28 cellular contexts compared by ENCODE assay signal in genomic region chr17:29070795-29071194, GRCh38. TPM values are rescaled to one million over a fixed set of nuclear protein-coding genes. Genes with fewer than 3 reads are reported as not detected.
DNase-seq lines count a peak whose midpoint lies in the region; ATAC-seq, FAIRE-seq and TF ChIP-seq lines count a peak whose summit lies in the region.
"Had no signal": no experiment of that assay in that cellular context is flagged by ENCODE, and none has a peak within 500 bp of the region (broad histone marks: within the 10 kb centered on the region; RNA-seq: fewer than 3 reads in every experiment).

No MANE protein-coding gene starts in this region.

- CTCF ChIA-PET in Panc1 (lab: Charles Lee), result no interaction called here

- H3K9ac ChIP-seq in colonic mucosa (ENCODE audit: low read depth in 2 of 2, low read length in 2 of 2), result no peak overlapping the region

- H3K9me3 ChIP-seq in Panc1 (ENCODE audit: control insufficient read depth, insufficient read depth, low read depth, low read length), result no peaks in the 10 kb centered on the region
- H3K9me3 ChIP-seq in colonic mucosa, result no peaks in the 10 kb centered on the region
- H3K9me3 ChIP-seq: ascending aorta, gastrocnemius medialis, MG63 had no signal

- H3K27ac ChIP-seq in Panc1 (ENCODE audit: low read length) (no peak overlapping the region), colonic mucosa (no peak overlapping the region)
- H3K27ac ChIP-seq: ascending aorta, hepatocyte had no signal

- POLR2A ChIA-PET in Panc1 (lab: Charles Lee), result no interaction called here

- ATAC-seq in Panc1 (peak; percentile 19; the same call in 1 of the 2 replicates), HG03095 (IDR thresholded peaks at IDR 0.05; ENCODE audit: unreplicated experiment) (no peak)
- ATAC-seq: K562 had no signal

- in situ Hi-C loops in Panc1 (cut with HindIII; ENCODE audit: low pct_unique_long_range_greater_than_20kb, low sequenced_read_pairs) (no loop called here), GM13977 (cut with MboI; ENCODE audit: low pct_unique_long_range_greater_than_20kb, low sequenced_read_pairs, unreplicated experiment) (no loop called here)

- DNase-seq in DMS 273 (lab: John Stamatoyannopoulos, UW; ENCODE audit: unreplicated experiment) (peak; percentile 58), DMS 273 treated with DMSO at 0.1 percent for 48 hours (lab: John Stamatoyannopoulos, UW) (no peak), D721Med (ENCODE audit: insufficient read length, low spot score) (peak; percentile 73), Panc1 (ENCODE audit: low read depth, low spot score) (no peak), medulla oblongata (ENCODE audit: extremely low spot score) (peak; percentile 33), colonic mucosa (no peak), GM13977 (ENCODE audit: low spot score) (no peak)
- DNase-seq: 8988T; activated CD4-positive, alpha-beta T cell treated with anti-CD3 and anti-CD28 coated beads, Interleukin-2, amount 10 ng/mL, durations not matched to agents 24 days and 14 days; activated gamma-delta T cell; activated naive CD8-positive, alpha-beta T cell treated with anti-CD3 and anti-CD28 coated beads, Interleukin-2, amount 10 ng/mL, durations not matched to agents 7 days and 5 days; activated T-cell treated with anti-CD3 and anti-CD28 coated beads, Interleukin-2, amount 50 U/mL, for 24 hours; CD4-positive, alpha-beta T cell; central memory CD4-positive, alpha-beta T cell; gastrocnemius medialis; H9; MG63; NCI-H2171; NCI-H774; stimulated activated CD4-positive, alpha-beta T cell treated with anti-CD3 and anti-CD28 coated beads, Interleukin-15, amount 100 ng/mL, for 24 hours; stimulated activated naive CD4-positive, alpha-beta T cell treated with Interleukin-2 at 50 U/mL for 16 hours had no signal

- FAIRE-seq in D721Med (lab: Jason Lieb, UNC), result peak; percentile 90
- FAIRE-seq: G401.6, HTR-8/SVneo had no signal

- H3K27me3 ChIP-seq in Panc1 (ENCODE audit: control insufficient read depth, insufficient read depth, low read length), result no peaks in the 10 kb centered on the region
- no peaks in the 10 kb centered on the region for H3K27me3 ChIP-seq in colonic mucosa
- H3K27me3 ChIP-seq: ascending aorta, dorsolateral prefrontal cortex, gastrocnemius medialis, hepatocyte, MG63 had no signal

- H3K36me3 ChIP-seq in Panc1 (ENCODE audit: control insufficient read depth, insufficient read depth, low read length), result no peaks in the 10 kb centered on the region
- H3K36me3 ChIP-seq in colonic mucosa, result no peaks in the 10 kb centered on the region
- H3K36me3 ChIP-seq: ascending aorta, MG63 had no signal

- H3K4me1 ChIP-seq in Panc1 (ENCODE audit: control insufficient read depth, insufficient read depth, low read length), result no peaks in the 10 kb centered on the region
- H3K4me1 ChIP-seq in colonic mucosa, result no peaks in the 10 kb centered on the region

- intact Hi-C loops in Panc1 (cut with micrococcal nuclease; ENCODE audit: unreplicated experiment) (no loop called here), colonic mucosa (cut with DNase I) (no loop called here)

- BruUV-seq in Panc1 (replicated peaks; lab: Mats Ljungman, UMichigan), result no TSS peak

- TF ChIP-seq CTCF in D721Med (IDR thresholded peaks at IDR 0.05; ENCODE audit: insufficient read depth, missing control alignments) (no peak), Panc1 (IDR thresholded peaks at IDR 0.05) (no peak), colonic mucosa (IDR thresholded peaks at IDR 0.05) (no peak), GM13977 (IDR thresholded peaks at IDR 0.05; ENCODE audit: extremely low read depth, insufficient read depth, missing control alignments) (no peak)

- H3K4me3 ChIP-seq in Panc1 (ENCODE audit: low read depth in 2 of 2, low read length in 2 of 2), result no peak overlapping the region
- no peak overlapping the region for H3K4me3 ChIP-seq in colonic mucosa
- H3K4me3 ChIP-seq: ascending aorta, gastrocnemius medialis, hepatocyte, K562, MG63 had no signal

RNA-seq across cellular contexts. Expression of gene PIPOX, which starts 27.9 kb away (rescaled TPM):
- total RNA-seq in Panc1 (2021; ENCODE audit: unreplicated experiment), result 2.4 TPM
- polyA plus RNA-seq in Panc1 (2012; ENCODE audit: insufficient read length), result 0.34 TPM
- total RNA-seq in colonic mucosa, result 1 to 10 TPM in 1 of 2 donors, under 1 TPM in 1; 0.90 to 1.4 TPM
- total RNA-seq: ascending aorta had no signal

Comparison
In these comparisons a context has a peak if more than half of its experiments do, and no peak if none do; other contexts are left out.
1. DNase-seq: peak in DMS 273 (single experiment), D721Med (single experiment) and medulla oblongata (single experiment); none in DMS 273 treated with DMSO at 0.1 percent for 48 hours (single experiment), Panc1 (single experiment), colonic mucosa (single experiment) and GM13977 (single experiment).